ENCODE assay signal across 8 cellular contexts in the genomic region with DNA sequence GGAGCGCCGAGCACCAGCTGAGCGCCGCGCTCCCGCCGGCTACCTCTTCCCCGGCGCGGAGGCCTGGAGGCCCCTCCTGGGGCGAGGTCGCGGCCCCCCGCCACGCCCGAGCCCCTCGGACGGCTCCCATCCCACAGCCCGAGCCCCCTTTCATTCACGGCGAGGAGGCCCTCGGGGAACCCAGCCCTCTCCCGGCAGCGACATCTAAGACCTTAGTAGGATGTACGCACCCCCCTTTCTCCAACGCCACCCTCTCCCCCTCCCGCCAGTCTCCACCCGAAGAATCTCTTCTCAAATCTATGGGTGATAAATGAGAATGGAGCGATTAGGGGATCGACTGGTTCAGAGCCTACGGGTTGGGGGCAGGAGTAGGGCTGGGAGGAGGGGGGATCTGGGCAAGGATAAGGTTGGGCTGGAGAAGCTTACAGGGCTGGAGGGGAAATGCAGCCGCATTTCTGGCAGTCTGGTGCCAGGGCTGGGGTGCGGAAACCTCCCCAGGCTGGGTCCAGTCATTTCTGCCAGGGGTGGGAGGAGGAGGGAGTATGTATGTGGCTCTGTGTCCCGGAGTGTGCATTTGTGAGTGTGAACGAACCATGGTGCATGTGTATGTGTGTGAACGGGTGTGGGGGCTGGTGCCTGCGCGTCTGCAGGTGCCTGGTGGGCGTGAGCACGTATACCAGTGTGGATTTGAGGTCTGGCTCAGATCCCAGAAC. TPM values are rescaled to one million over a fixed set of nuclear protein-coding genes. Genes with fewer than 3 reads are reported as not detected.
DNase-seq lines count a peak whose midpoint lies in the region; ATAC-seq and TF ChIP-seq lines count a peak whose summit lies in the region.

No MANE protein-coding gene starts in this region.

- H3K27me3 ChIP-seq in PC-9 (ENCODE audit: insufficient read depth, low read depth) = peaks cover 39% of the 10 kb centered on the region
- H3K27me3 ChIP-seq in duodenal mucosa (ENCODE audit: control insufficient read depth in 1 of 2, insufficient read depth in 2 of 2, low read length in 2 of 2) = peaks cover 11 to 22% of the 10 kb centered on the region in 2 donors

- no peaks in the 10 kb centered on the region for H4K20me1 ChIP-seq in PC-9 (ENCODE audit: insufficient read depth)

- H3K9me3 ChIP-seq in PC-9 (ENCODE audit: insufficient read depth, low read depth) (no peaks in the 10 kb centered on the region), duodenal mucosa (ENCODE audit: control insufficient read depth in 1 of 2, low read length in 2 of 2) (no peaks in the 10 kb centered on the region)

- intact Hi-C loops in PC-9 (cut with micrococcal nuclease; ENCODE audit: unreplicated experiment) = no loop called here

- H3K9ac ChIP-seq in duodenal mucosa (ENCODE audit: low read depth in 1 of 2, low read length in 2 of 2) = no peak overlapping the region

- peak; percentile 21 to 47 for DNase-seq in NCI-H524 (lab: John Stamatoyannopoulos, UW)
- DNase-seq in NCI-H524 treated with DMSO at 0.1 percent for 48 hours (lab: John Stamatoyannopoulos, UW) = no peak
- DNase-seq in PC-9 = no peak
- DNase-seq in EL = no peak
- DNase-seq in NCI-H226 = no peak

- no peak overlapping the region for H2AFZ ChIP-seq in PC-9

- peak overlapping the region; percentile 63; the same call in 1 of the 2 replicates for H3K4me2 ChIP-seq in PC-9

- H3K4me1 Mint-ChIP-seq in nephron = peaks cover 17% of the 10 kb centered on the region

- H3K36me3 ChIP-seq in PC-9 (ENCODE audit: low read depth) (no peaks in the 10 kb centered on the region), duodenal mucosa (ENCODE audit: control insufficient read depth in 1 of 2, insufficient read depth in 2 of 2, low read length in 2 of 2) (no peaks in the 10 kb centered on the region)

- BruUV-seq in PC-9 (replicated peaks; lab: Mats Ljungman, UMichigan) = no TSS peak

- H3K27ac Mint-ChIP-seq in nephron = peak overlapping the region; percentile 22 to 81 (median 55)

- H3K9me2 ChIP-seq in PC-9 (ENCODE audit: insufficient read depth) = no peaks in the 10 kb centered on the region

- H3K79me2 ChIP-seq in PC-9 (ENCODE audit: low read depth) = no peaks in the 10 kb centered on the region

- TF ChIP-seq CTCF in PC-9 (conservative IDR thresholded peaks at IDR 0.05) (no peak), nephron (IDR thresholded peaks at IDR 0.05; ENCODE audit: unreplicated experiment in 3 of 3) (no peak)

- no peaks in the 10 kb centered on the region; the same call in 1 of the 2 replicates for H3F3A ChIP-seq in PC-9 (ENCODE audit: insufficient read depth, low read depth)

- H3K27me3 Mint-ChIP-seq in nephron (ENCODE audit: low read depth) = peaks cover 48% of the 10 kb centered on the region

- H3K4me3 ChIP-seq in PC-9 = peak overlapping the region; percentile 42; the same call in 1 of the 2 replicates
- H3K4me3 ChIP-seq in duodenal mucosa (ENCODE audit: low read depth in 1 of 2, low read length in 2 of 2) = peak overlapping the region; percentile 59 to 62

- no peaks in the 10 kb centered on the region for H3K9me3 Mint-ChIP-seq in nephron

- CTCF ChIA-PET in PC-9 (lab: Charles Lee) = interaction anchor here (0.6 kb wide), 1 partner anchor 111 kb away, joined by 4 read pairs; no protein-coding TSS in a partner anchor

- H3K4me1 ChIP-seq in PC-9 (replicated peaks; ENCODE audit: insufficient read depth) = no peaks in the 10 kb centered on the region
- peaks cover 6 to 11% of the 10 kb centered on the region in 2 donors for H3K4me1 ChIP-seq in duodenal mucosa (ENCODE audit: control insufficient read depth in 1 of 2, insufficient read depth in 2 of 2, low read length in 2 of 2)

- H3K27ac ChIP-seq in PC-9 (no peak overlapping the region), duodenal mucosa (ENCODE audit: low read depth, low read length) (no peak overlapping the region)

- peak overlapping the region; percentile 81 to 89 (median 86) for H3K4me3 Mint-ChIP-seq in nephron

- no peak for ATAC-seq in GM21723 (IDR thresholded peaks at IDR 0.05; ENCODE audit: unreplicated experiment)

- POLR2A ChIA-PET in PC-9 (lab: Charles Lee; ENCODE audit: unreplicated experiment) = no interaction called here

- H3K36me3 Mint-ChIP-seq in nephron (ENCODE audit: low read depth) = no peaks in the 10 kb centered on the region

RNA-seq across cellular contexts. Expression of a gene that starts 10.3 kb away (rescaled TPM):
- 7.6 and 9.9 TPM in 2 replicates for total RNA-seq in PC-9 (2021)

Comparison
In these comparisons a context has a peak if more than half of its experiments do, and no peak if none do; other contexts are left out.
1. DNase-seq: peak in NCI-H524 (2 of 2); none in NCI-H524 treated with DMSO at 0.1 percent for 48 hours (single experiment), PC-9 (0 of 2), EL (single experiment) and NCI-H226 (single experiment).